ENCODE assay signal across 12 cellular contexts in genomic region chr18:69958422-69958821, GRCh38. TPM values are rescaled to one million over a fixed set of nuclear protein-coding genes. Genes with fewer than 3 reads are reported as not detected.
DNase-seq lines count a peak whose midpoint lies in the region; ATAC-seq, FAIRE-seq and TF ChIP-seq lines count a peak whose summit lies in the region.
"Had no signal": no experiment of that assay in that cellular context is flagged by ENCODE, and none has a peak within 500 bp of the region (broad histone marks: within the 10 kb centered on the region; RNA-seq: fewer than 3 reads in every experiment).

No MANE protein-coding gene starts in this region.

- H3K27me3 ChIP-seq in GM12878 (replicated peaks in 1 of 2; ENCODE audit: control insufficient read depth in 2 of 2, insufficient read depth in 2 of 2, low read length in 1 of 2) (no peaks in the 10 kb centered on the region), breast epithelium (no peaks in the 10 kb centered on the region), small intestine (ENCODE audit: control insufficient read depth in 2 of 2, insufficient read depth in 2 of 2, low read length in 2 of 2) (no peaks in the 10 kb centered on the region)
- H3K27me3 ChIP-seq: ovary had no signal

- POLR2A ChIA-PET in GM12878 (lab: Charles Lee): no interaction called here

- no peak for TF ChIP-seq CTCF in GM12878 (IDR thresholded peaks at IDR 0.05 in 2 of 3, conservative IDR thresholded peaks at IDR 0.05 in 1 of 3; ENCODE audit: control insufficient read depth in 2 of 3, extremely low read depth in 1 of 3, insufficient read depth in 1 of 3, low read depth in 3 of 3, low read length in 3 of 3)
- no peak for TF ChIP-seq CTCF in breast epithelium (IDR thresholded peaks at IDR 0.05)

- FAIRE-seq in GM12878 (lab: Jason Lieb, UNC) (no peak), small intestine (lab: Jason Lieb, UNC) (no peak)
- FAIRE-seq: islet of Langerhans had no signal

- 0 out of 2 replicates have a peak overlapping the region, but pooled peaks have one; percentile 49 for H3K4me2 ChIP-seq in GM12878 (ENCODE audit: control insufficient read depth, insufficient read depth)

- SMC1A ChIA-PET in GM12878 (lab: Charles Lee; ENCODE audit: uncharacterized antibody, unreplicated experiment): interaction anchor here (0.5 to 2.4 kb wide), 19 partner anchors 12 to 186 kb away, joined by 3 to 19 read pairs (median 4); no protein-coding TSS in a partner anchor

- RAD21 ChIA-PET in GM12878 (lab: Charles Lee; ENCODE audit: unreplicated experiment): interaction anchor here (0.9 to 2.5 kb wide), 10 partner anchors 12 to 112 kb away, joined by 3 to 11 read pairs (median 5); no protein-coding TSS in a partner anchor

- CTCF ChIA-PET in GM12878 (lab: Yijun Ruan, JAX): interaction anchor here (0.7 to 2.3 kb wide), 7 partner anchors 23 to 336 kb away, joined by 3 to 12 read pairs (median 4); no protein-coding TSS in a partner anchor

- H3K9me3 ChIP-seq in GM12878 (replicated peaks; ENCODE audit: control insufficient read depth, insufficient read depth, low read length): no peaks in the 10 kb centered on the region; the same call in 2 of the 3 replicates
- H3K9me3 ChIP-seq in breast epithelium: no peaks in the 10 kb centered on the region
- no peaks in the 10 kb centered on the region for H3K9me3 ChIP-seq in small intestine (ENCODE audit: control insufficient read depth, low read depth)
- H3K9me3 ChIP-seq: ovary had no signal

- WGBS in GM12878 (ENCODE audit: insufficient coverage, insufficient replicate concordance, low lambda C conversion rate, missing lambda C conversion rate): 5% methylated on average over 5 of the region's 5 CpGs
- WGBS in small intestine, 3 donors: 66 to 89% (median 77%) methylated on average over 5 of the region's 5 CpGs

- ATAC-seq in GM18508 (IDR thresholded peaks at IDR 0.05; ENCODE audit: insufficient read depth, unreplicated experiment) (peak; percentile 40), GM19463 (IDR thresholded peaks at IDR 0.05; ENCODE audit: unreplicated experiment) (peak; percentile 55), HG03095 (IDR thresholded peaks at IDR 0.05; ENCODE audit: unreplicated experiment) (peak; percentile 42), GM12878 (peak; percentile 62)

- peak in 1 of 2 experiments; percentile 25; a peak in 1 of 4 replicates for TF ChIP-seq EP300 in GM12878 (IDR thresholded peaks at IDR 0.05; ENCODE audit: borderline replicate concordance in 1 of 2, control insufficient read depth in 1 of 2, low read depth in 2 of 2, low read length in 2 of 2)

- peak overlapping the region; percentile 70; the same call in 1 of the 2 replicates for H3K27ac ChIP-seq in GM12878 (ENCODE audit: control insufficient read depth, insufficient read depth)
- no peak overlapping the region for H3K27ac ChIP-seq in breast epithelium
- H3K27ac ChIP-seq in small intestine (ENCODE audit: low read depth in 1 of 2, low read length in 1 of 2): no peak overlapping the region
- H3K27ac ChIP-seq: ovary had no signal

- intact Hi-C loops in GM12878 (cut with micrococcal nuclease; ENCODE audit: unreplicated experiment): loop anchor here (2.0 kb wide), 2 partner anchors 20 to 62 kb away; no protein-coding TSS in a partner anchor
- intact Hi-C loops in breast epithelium (cut with DNase I; ENCODE audit: low total_unique reads): no loop called here

- H3K9ac ChIP-seq in GM12878 (ENCODE audit: control insufficient read depth, insufficient read depth, low read length): no peak overlapping the region

- BruUV-seq in GM12878 (replicated peaks; lab: Mats Ljungman, UMichigan): no TSS peak

- TF ChIP-seq RAD21 in GM12878 (IDR thresholded peaks at IDR 0.05; ENCODE audit: insufficient read depth, low read depth, low read length): no peak

- H3K79me2 ChIP-seq in GM12878 (ENCODE audit: control insufficient read depth, insufficient read depth, low read length): no peaks in the 10 kb centered on the region

- H4K20me1 ChIP-seq in GM12878 (ENCODE audit: control insufficient read depth, insufficient read depth): no peaks in the 10 kb centered on the region

- in situ Hi-C loops in GM12878 (cut with MboI): no loop called here

- no peak for TF ChIP-seq POLR2A in GM12878 (IDR thresholded peaks at IDR 0.05; ENCODE audit: low read depth, low read length)
- no peak for TF ChIP-seq POLR2A in breast epithelium (IDR thresholded peaks at IDR 0.05)

- H3K36me3 ChIP-seq in GM12878 (ENCODE audit: control insufficient read depth in 2 of 2, insufficient read depth in 2 of 2, low read length in 1 of 2): no peaks in the 10 kb centered on the region
- H3K36me3 ChIP-seq in breast epithelium: no peaks in the 10 kb centered on the region
- H3K36me3 ChIP-seq in small intestine (ENCODE audit: control insufficient read depth in 2 of 2, insufficient read depth in 2 of 2, low read length in 2 of 2): no peaks in the 10 kb centered on the region
- H3K36me3 ChIP-seq: ovary had no signal

- no peak overlapping the region for H2AFZ ChIP-seq in GM12878 (ENCODE audit: control insufficient read depth, low read depth, low read length)

- DNase-seq in GM12878 (ENCODE audit: low read depth, low spot score) (no peak), NOMO-1 treated with dmso at 0.1 percent for 144 hours (lab: John Stamatoyannopoulos, UW; ENCODE audit: unreplicated experiment) (no peak), breast epithelium (ENCODE audit: low spot score in 2 of 2) (no peak), GDM1 (lab: John Stamatoyannopoulos, UW) (no peak), small intestine (no peak)
- DNase-seq: DND-41, NCI-H1105, ovary had no signal

- H3K4me1 ChIP-seq in GM12878 (ENCODE audit: control insufficient read depth, insufficient read depth, low read length): peaks cover 36% of the 10 kb centered on the region
- H3K4me1 ChIP-seq in breast epithelium: no peaks in the 10 kb centered on the region
- H3K4me1 ChIP-seq in small intestine (ENCODE audit: control insufficient read depth in 2 of 2, insufficient read depth in 1 of 2, low read depth in 1 of 2, low read length in 1 of 2): peaks cover 0 to 4% of the 10 kb centered on the region in 2 donors

- H3K4me3 ChIP-seq in GM12878 (no peak overlapping the region), breast epithelium (no peak overlapping the region), small intestine (ENCODE audit: low read depth in 1 of 2, low read length in 2 of 2) (no peak overlapping the region)
- H3K4me3 ChIP-seq: ovary had no signal

TF ChIP-seq in GM12878, 131 proteins besides CTCF, POLR2A, EP300 and RAD21 (continues in another document):
- TF ChIP-seq REST (IDR thresholded peaks at IDR 0.05; ENCODE audit: low read depth, low read length) (no peak), JUNB (IDR thresholded peaks at IDR 0.05) (peak; percentile 64), HDGF (IDR thresholded peaks at IDR 0.05) (no peak)

RNA-seq across cellular contexts. Expression of gene CD226, which starts 10.7 kb away (rescaled TPM):
- 158 and 176 TPM in 2 replicates for total RNA-seq in GM12878 (2013; cell fraction: nucleolus; rRNA removed)
- total RNA-seq in GM12878 (2014; rRNA removed) (53.3 and 61.5 TPM in 2 replicates), GM12878 (2014; rRNA removed; fragmentation: Illumina TruSeq; extraction: Trizol) (63.9 and 68.8 TPM in 2 replicates), GM12878 (2021) (56.2 and 60.3 TPM in 2 replicates), breast epithelium (1 to 10 TPM; 1.8 to 4.9 (median 2.1) TPM)
- 24.3 TPM for polyA plus RNA-seq in GM12878 (2011; ENCODE audit: low read depth)
- polyA plus RNA-seq in GM12878 (2011; rRNA removed) (67.2 and 84.8 TPM in 2 replicates), GM12878 (2014; fragmentation: Illumina TruSeq; extraction: Trizol) (56.6 and 62.8 TPM in 2 replicates), GM12878 (2014; fragmentation: Nextera tagmentation; extraction: Ambion mirVana) (10 to 100 TPM; 12.9 to 18.2 TPM), GM12878 (2014; rRNA removed) (38.5 and 41.3 TPM in 2 replicates), GM12878 (2016; fragmentation: Nextera tagmentation; extraction: Ambion mirVana) (10 to 100 TPM; 22.7 to 23.5 TPM), small intestine (1 to 10 TPM in 1 of 3 donors, under 1 TPM in 2; 0.22 to 1.6 (median 0.27) TPM)
- 28.2 and 43.4 TPM in 2 replicates for polyA plus RNA-seq in GM12878 (2011; cell fraction: cytosol; rRNA removed)
- polyA plus RNA-seq in GM12878 (2011; cell fraction: nucleus; rRNA removed): 20.7 and 33.5 TPM in 2 replicates
- 40.8 and 67.0 TPM in 2 replicates for polyA plus RNA-seq in GM12878 (2012)
- polyA minus RNA-seq in GM12878 (2011; rRNA and poly(A)+ RNA removed): 106 and 148 TPM in 2 replicates
- polyA minus RNA-seq in GM12878 (2011; cell fraction: cytosol; rRNA and poly(A)+ RNA removed): 23.1 and 25.7 TPM in 2 replicates
- polyA minus RNA-seq in GM12878 (2011; cell fraction: nucleus; rRNA and poly(A)+ RNA removed): 29.5 and 39.7 TPM in 2 replicates

Comparison
In these comparisons a context has a peak if more than half of its experiments do, and no peak if none do; other contexts are left out.
1. RNA of gene CD226, which starts 10.7 kb away (total RNA-seq): 53.3 to 176 TPM in GM12878; 1.8 to 4.9 TPM in breast epithelium; every median in the first group is over 4 times any median in the second.
2. Peak in every context shown above with its lines, with median percentiles within 50 percentile points of each other: ATAC-seq.